In genomic region chr3:60645801-60646200, GRCh38 we compare ENCODE assay signal across 28 cellular contexts.
"Had no signal": no experiment of that assay in that cellular context is flagged by ENCODE, and none has a peak within 500 bp of the region (broad histone marks: within the 10 kb centered on the region; RNA-seq: fewer than 3 reads in every experiment).

No MANE protein-coding gene starts in this region.

- H3K4me3 ChIP-seq: cardiac muscle cell, coronary artery, dorsolateral prefrontal cortex, lower lobe of right lung, testis, uterus had no signal

- H3K9me3 ChIP-seq: lower lobe of right lung, testis, uterus had no signal

- H3K4me1 ChIP-seq: lower lobe of right lung, testis, uterus had no signal

- H3K27me3 ChIP-seq: cardiac muscle cell, dorsolateral prefrontal cortex, testis, uterus had no signal

- DNase-seq: activated CD4-positive, alpha-beta T cell treated with anti-CD3 and anti-CD28 coated beads for 48 hours; activated CD8-positive, alpha-beta T cell treated with anti-CD3 and anti-CD28 coated beads for 36 hours; activated naive CD4-positive, alpha-beta T cell; activated T-cell treated with anti-CD3 and anti-CD28 coated beads, Interleukin-2, amount 50 U/mL, for 4 hours; cerebellar nuclear complex; dorsolateral prefrontal cortex; effector memory CD4-positive, alpha-beta T cell; foreskin melanocyte; kidney glomerular epithelial cell; lower lobe of right lung; mesenchymal stem cell; naive thymus-derived CD8-positive, alpha-beta T cell; nucleus accumbens; right cardiac atrium; stimulated activated CD4-positive, alpha-beta T cell treated with anti-CD3 and anti-CD28 coated beads, Interleukin-2, amount 100 ng/mL, for 48 hours; stimulated activated naive CD4-positive, alpha-beta T cell treated with Interleukin-2 at 50 U/mL for 16 hours; testis; uterus; WERI-Rb-1 had no signal

- H3K4me1 Mint-ChIP-seq: brain; naive thymus-derived CD8-positive, alpha-beta T cell had no signal

- H3K27ac Mint-ChIP-seq: activated CD8-positive, alpha-beta T cell treated with anti-CD3 and anti-CD28 coated beads for 36 hours; activated naive CD4-positive, alpha-beta T cell treated with anti-CD3 and anti-CD28 coated beads, Interleukin-2, amount 50 U/mL, for 72 hours; brain; naive thymus-derived CD8-positive, alpha-beta T cell; type B pancreatic cell had no signal

- H3K36me3 Mint-ChIP-seq: activated naive CD4-positive, alpha-beta T cell treated with anti-CD3 and anti-CD28 coated beads, Interleukin-2, amount 50 U/mL, for 72 hours; brain; naive thymus-derived CD8-positive, alpha-beta T cell; type B pancreatic cell had no signal

- H3K27me3 Mint-ChIP-seq: activated CD8-positive, alpha-beta T cell treated with anti-CD3 and anti-CD28 coated beads for 36 hours; naive thymus-derived CD8-positive, alpha-beta T cell had no signal

- ATAC-seq: activated CD4-positive, CD25-positive, alpha-beta regulatory T cell treated with anti-CD3 and anti-CD28 coated beads, Interleukin-2, amount 50 U/mL, for 24 hours; activated CD8-positive, alpha-beta T cell treated with anti-CD3 and anti-CD28 coated beads for 36 hours; activated naive CD4-positive, alpha-beta T cell treated with anti-CD3 and anti-CD28 coated beads, Interleukin-2, amount 50 U/mL, for 72 hours; activated T-cell treated with anti-CD3 and anti-CD28 coated beads, Interleukin-2, amount 50 U/mL, for 4 hours; left lobe of liver; lower lobe of right lung; naive thymus-derived CD8-positive, alpha-beta T cell; right cardiac atrium had no signal

- H3K4me3 Mint-ChIP-seq: activated CD8-positive, alpha-beta T cell treated with anti-CD3 and anti-CD28 coated beads for 36 hours; activated T-cell treated with anti-CD3 and anti-CD28 coated beads, Interleukin-2, amount 50 U/mL, for 4 hours; brain; naive thymus-derived CD8-positive, alpha-beta T cell; neural crest cell; type B pancreatic cell had no signal

- H3K36me3 ChIP-seq: cardiac muscle cell, lower lobe of right lung, uterus, WERI-Rb-1 had no signal

- H3K27ac ChIP-seq: cardiac muscle cell, dorsolateral prefrontal cortex, lower lobe of right lung, testis, uterus, WERI-Rb-1 had no signal

- FAIRE-seq: TTC549 had no signal

- H3K9me3 Mint-ChIP-seq: activated CD8-positive, alpha-beta T cell treated with anti-CD3 and anti-CD28 coated beads for 36 hours; activated naive CD4-positive, alpha-beta T cell treated with anti-CD3 and anti-CD28 coated beads, Interleukin-2, amount 50 U/mL, for 72 hours; activated T-cell treated with anti-CD3 and anti-CD28 coated beads, Interleukin-2, amount 50 U/mL, for 4 hours; brain; naive thymus-derived CD8-positive, alpha-beta T cell; neural crest cell; type B pancreatic cell had no signal
